ENCODE assay signal across 8 cellular contexts in genomic region chr9:6757132-6757987, GRCh38. TPM values are rescaled to one million over a fixed set of nuclear protein-coding genes. Genes with fewer than 3 reads are reported as not detected.
DNase-seq lines count a peak whose midpoint lies in the region; ATAC-seq and TF ChIP-seq lines count a peak whose summit lies in the region.

Gene KDM4C, plus strand, starts transcription at chr9:6757973. Its CDS starts 35,016 bp downstream, at chr9:6792989.

- H3K27me3 Mint-ChIP-seq in activated naive CD8-positive, alpha-beta T cell treated with anti-CD3 and anti-CD28 coated beads, Interleukin-2, amount 10 ng/mL, durations not matched to agents 7 days and 5 days: no peaks in the 10 kb centered on the region
- peaks cover 12% of the 10 kb centered on the region for H3K27me3 Mint-ChIP-seq in glutamatergic neuron (ENCODE audit: unreplicated experiment)
- no peaks in the 10 kb centered on the region for H3K27me3 Mint-ChIP-seq in osteocyte (ENCODE audit: unreplicated experiment)

- no peak for TF ChIP-seq CTCF in GM10248 (IDR thresholded peaks at IDR 0.05; ENCODE audit: control extremely low read depth, extremely low read depth, low read depth, missing control alignments)
- TF ChIP-seq CTCF in glutamatergic neuron (IDR thresholded peaks at IDR 0.05; ENCODE audit: partially characterized antibody, unreplicated experiment): no peak
- TF ChIP-seq CTCF in osteocyte (IDR thresholded peaks at IDR 0.05): no peak
- no peak for TF ChIP-seq CTCF in thoracic aorta (IDR thresholded peaks at IDR 0.05)

- POLR2A ChIA-PET in GM10248 (lab: Yijun Ruan, JAX): interaction anchor here (0.7 to 2.4 kb wide), 9 partner anchors 12 to 749 kb away, joined by 3 to 17 read pairs (median 5); a partner anchor contains a TSS
- POLR2A ChIA-PET in activated naive CD8-positive, alpha-beta T cell treated with anti-CD3 and anti-CD28 coated beads, Interleukin-2, amount 10 ng/mL, durations not matched to agents 7 days and 5 days (lab: Charles Lee): interaction anchor here (0.6 to 4.3 kb wide), 26 partner anchors 8 to 1772 kb away, joined by 3 to 67 read pairs (median 5); partner anchors contain the start of genes JAK2 and UHRF2

- H3K4me3 ChIP-seq in thoracic aorta: peak within 1 kb of the TSS; percentile 91

- peaks cover 4% of the 10 kb centered on the region for H3K36me3 Mint-ChIP-seq in activated naive CD8-positive, alpha-beta T cell treated with anti-CD3 and anti-CD28 coated beads, Interleukin-2, amount 10 ng/mL, durations not matched to agents 7 days and 5 days
- H3K36me3 Mint-ChIP-seq in glutamatergic neuron (ENCODE audit: unreplicated experiment) (no peaks in the 10 kb centered on the region), osteocyte (ENCODE audit: unreplicated experiment) (no peaks in the 10 kb centered on the region)

- H3K36me3 ChIP-seq in thoracic aorta: no peaks in the 10 kb centered on the region

- H3K27me3 ChIP-seq in thoracic aorta (replicated peaks; ENCODE audit: insufficient read depth): no peaks in the 10 kb centered on the region

- peak within 1 kb of the TSS; percentile 100 for H3K27ac Mint-ChIP-seq in activated naive CD8-positive, alpha-beta T cell treated with anti-CD3 and anti-CD28 coated beads, Interleukin-2, amount 10 ng/mL, durations not matched to agents 7 days and 5 days
- peak within 1 kb of the TSS; percentile 97 for H3K27ac Mint-ChIP-seq in glutamatergic neuron (ENCODE audit: unreplicated experiment)
- H3K27ac Mint-ChIP-seq in osteocyte (ENCODE audit: unreplicated experiment): peak within 1 kb of the TSS; percentile 100

- peak within 1 kb of the TSS; percentile 96 to 97 for H3K27ac ChIP-seq in thoracic aorta

- no peaks in the 10 kb centered on the region for H3K9me3 ChIP-seq in thoracic aorta

- peak; percentile 79 for ATAC-seq in HG02588 (IDR thresholded peaks at IDR 0.05; ENCODE audit: unreplicated experiment)
- ATAC-seq in SK-N-SH treated with all-trans-retinoic acid at 6 μM for 48 hours: peak; percentile 89
- peak; percentile 86 for ATAC-seq in activated naive CD8-positive, alpha-beta T cell treated with anti-CD3 and anti-CD28 coated beads, Interleukin-2, amount 10 ng/mL, durations not matched to agents 7 days and 5 days (ENCODE audit: low read depth)
- ATAC-seq in thoracic aorta (ENCODE audit: insufficient number of reproducible peaks, low FRiP score, low read depth): peak; percentile 88

- DNase-seq in GM10248 (ENCODE audit: extremely low spot score) (peak; percentile 84), NCI-H1048 (lab: John Stamatoyannopoulos, UW) (peak; percentile 88), glutamatergic neuron (peak; percentile 76), osteocyte (ENCODE audit: extremely low spot score, unreplicated experiment) (peak; percentile 93), thoracic aorta (ENCODE audit: low spot score) (peak; percentile 84)
- DNase-seq in activated naive CD8-positive, alpha-beta T cell treated with anti-CD3 and anti-CD28 coated beads, Interleukin-2, amount 10 ng/mL, durations not matched to agents 7 days and 5 days: peak; percentile 97

- peaks cover 22% of the 10 kb centered on the region for H3K4me1 Mint-ChIP-seq in activated naive CD8-positive, alpha-beta T cell treated with anti-CD3 and anti-CD28 coated beads, Interleukin-2, amount 10 ng/mL, durations not matched to agents 7 days and 5 days
- H3K4me1 Mint-ChIP-seq in glutamatergic neuron (ENCODE audit: low read depth, unreplicated experiment) (peaks cover 4% of the 10 kb centered on the region), osteocyte (ENCODE audit: unreplicated experiment) (peaks cover 16% of the 10 kb centered on the region)

- H3K4me1 ChIP-seq in thoracic aorta (ENCODE audit: control insufficient read depth in 1 of 2, low read depth in 2 of 2): peaks cover 3 to 6% of the 10 kb centered on the region in 2 donors

- peak within 1 kb of the TSS; percentile 93 for H3K4me3 Mint-ChIP-seq in activated naive CD8-positive, alpha-beta T cell treated with anti-CD3 and anti-CD28 coated beads, Interleukin-2, amount 10 ng/mL, durations not matched to agents 7 days and 5 days
- H3K4me3 Mint-ChIP-seq in glutamatergic neuron (ENCODE audit: unreplicated experiment) (peak within 1 kb of the TSS; percentile 98), osteocyte (ENCODE audit: unreplicated experiment) (peak within 1 kb of the TSS; percentile 99)

- H3K9me3 Mint-ChIP-seq in activated naive CD8-positive, alpha-beta T cell treated with anti-CD3 and anti-CD28 coated beads, Interleukin-2, amount 10 ng/mL, durations not matched to agents 7 days and 5 days: peaks cover 1% of the 10 kb centered on the region
- peaks cover 12% of the 10 kb centered on the region for H3K9me3 Mint-ChIP-seq in glutamatergic neuron (ENCODE audit: unreplicated experiment)
- no peaks in the 10 kb centered on the region for H3K9me3 Mint-ChIP-seq in osteocyte (ENCODE audit: unreplicated experiment)

- CTCF ChIA-PET in GM10248 (lab: Yijun Ruan, JAX): interaction anchor here (1.0 to 3.5 kb wide), 5 partner anchors 14 to 172 kb away, joined by 3 to 13 read pairs (median 3); no protein-coding TSS in a partner anchor

TF ChIP-seq in SK-N-SH treated with all-trans-retinoic acid at 6 μM for 48 hours, 23 proteins besides CTCF, POLR2A, EP300 and RAD21:
- TF ChIP-seq CSRNP3 (CRISPR knock-in tag; IDR thresholded peaks at IDR 0.05) (no peak), SNAI2 (CRISPR knock-in tag; IDR thresholded peaks at IDR 0.05) (peak; percentile 85; the same call in 1 of the 2 replicates), ZFP3 (CRISPR knock-in tag; IDR thresholded peaks at IDR 0.05) (0 out of 2 replicates have a peak, but pooled peaks have one; percentile 38), ZFP30 (CRISPR knock-in tag; IDR thresholded peaks at IDR 0.05) (no peak), ARNTL (CRISPR knock-in tag; IDR thresholded peaks at IDR 0.05; ENCODE audit: borderline replicate concordance, low read depth) (peak; percentile 84; the same call in 1 of the 2 replicates), TSHZ2 (CRISPR knock-in tag; IDR thresholded peaks at IDR 0.05) (no peak)

RNA-seq across cellular contexts. Expression of gene KDM4C, which starts in this region (rescaled TPM):
- 10 to 100 TPM; 75.2 to 77.1 TPM for total RNA-seq in activated naive CD8-positive, alpha-beta T cell treated with anti-CD3 and anti-CD28 coated beads, Interleukin-2, amount 10 ng/mL, durations not matched to agents 7 days and 5 days
- 63.5 TPM for total RNA-seq in glutamatergic neuron (ENCODE audit: unreplicated experiment)
- total RNA-seq in osteocyte: 23.5 and 25.3 TPM in 2 replicates
- total RNA-seq in thoracic aorta: 10 to 100 TPM; 26.1 to 47.8 TPM

Comparison
In these comparisons a context has a peak if more than half of its experiments do, and no peak if none do; other contexts are left out.
1. Peak in every context shown above with its lines: DNase-seq, ATAC-seq, H3K4me3 ChIP-seq and H3K27ac ChIP-seq.